8 cellular contexts compared by ENCODE assay signal in genomic region chr19:53865918-53866696, GRCh38. TPM values are rescaled to one million over a fixed set of nuclear protein-coding genes. Genes with fewer than 3 reads are reported as not detected.
DNase-seq lines count a peak whose midpoint lies in the region; TF ChIP-seq lines count a peak whose summit lies in the region.

No MANE protein-coding gene starts in this region.

- H3K36me3 ChIP-seq in H7 (replicated peaks; ENCODE audit: control insufficient read depth, insufficient read depth, low read length): peaks cover 4% of the 10 kb centered on the region
- H3K36me3 ChIP-seq in brain microvascular endothelial cell (replicated peaks): peaks cover 10% of the 10 kb centered on the region

- in situ Hi-C loops in brain microvascular endothelial cell (cut with HindIII; ENCODE audit: low pct_ligation_motif_present, low sequenced_read_pairs): no loop called here

- no peaks in the 10 kb centered on the region for H3K27me3 ChIP-seq in H7 (ENCODE audit: control insufficient read depth, insufficient read depth, low read length)
- no peaks in the 10 kb centered on the region for H3K27me3 ChIP-seq in brain microvascular endothelial cell (replicated peaks)

- DNase-seq in A172 (ENCODE audit: low spot score): peak; percentile 81
- peak; percentile 89 for DNase-seq in H7
- DNase-seq in T-helper 22 cell (ENCODE audit: low read depth): peak; percentile 69
- no peak for DNase-seq in brain microvascular endothelial cell
- peak; percentile 83 for DNase-seq in putamen (ENCODE audit: low spot score)
- no peak for DNase-seq in NK-92 (lab: John Stamatoyannopoulos, UW; ENCODE audit: unreplicated experiment)
- DNase-seq in OCI-M1 (lab: John Stamatoyannopoulos, UW): no peak

- TF ChIP-seq CTCF in brain microvascular endothelial cell (IDR thresholded peaks at IDR 0.05; ENCODE audit: low read depth, low read length, missing control alignments): no peak

- peak overlapping the region; percentile 99 for H3K27ac ChIP-seq in brain microvascular endothelial cell

- H3K4me3 ChIP-seq in H7 (ENCODE audit: insufficient read depth, low read depth, low read length) (peak overlapping the region; percentile 58), brain microvascular endothelial cell (ENCODE audit: low read depth, low read length) (peak overlapping the region; percentile 56), iPS-11a (ENCODE audit: low read depth, low read length) (peak overlapping the region; percentile 46)

RNA-seq across cellular contexts. Expression of gene MYADM, which starts 1.6 kb away (rescaled TPM):
- 34.9 and 49.7 TPM in 2 replicates for total RNA-seq in A172 (2014; rRNA removed; shearing (Covaris generic))
- total RNA-seq in H7 (2014; rRNA removed; shearing (Covaris generic)): 37.5 and 44.9 TPM in 2 replicates

RNA-seq across cellular contexts. Expression of gene PRKCG, which starts 15.9 kb away (rescaled TPM):
- total RNA-seq in A172 (2014; rRNA removed; shearing (Covaris generic)): 2.2 TPM in 1 of 2 replicates, not detected in the other
- total RNA-seq in H7 (2014; rRNA removed; shearing (Covaris generic)): 1.1 and 1.7 TPM in 2 replicates

RNA-seq across cellular contexts. Expression of gene NLRP12, which starts 42.0 kb away (rescaled TPM):
- not detected in 2 replicates for total RNA-seq in A172 (2014; rRNA removed; shearing (Covaris generic))
- total RNA-seq in H7 (2014; rRNA removed; shearing (Covaris generic)): 12.7 and 16.1 TPM in 2 replicates

RNA-seq across cellular contexts. Expression of gene CACNG7, which starts 43.0 kb away (rescaled TPM):
- total RNA-seq in A172 (2014; rRNA removed; shearing (Covaris generic)): 0.07 TPM in 1 of 2 replicates, not detected in the other
- 3.8 and 4.5 TPM in 2 replicates for total RNA-seq in H7 (2014; rRNA removed; shearing (Covaris generic))

Comparison
In these comparisons a context has a peak if more than half of its experiments do, and no peak if none do; other contexts are left out.
1. DNase-seq: peak in A172 (single experiment), H7 (single experiment), T-helper 22 cell (single experiment) and putamen (single experiment); none in brain microvascular endothelial cell (single experiment), NK-92 (single experiment) and OCI-M1 (single experiment).
2. RNA of gene NLRP12, which starts 42.0 kb away (total RNA-seq): 12.7 to 16.1 TPM in H7; not detected in A172; every median in the first group is over 10 times any median in the second.
3. Peak in every context shown above with its lines, with median percentiles within 50 percentile points of each other: H3K4me3 ChIP-seq.